Comparison of ENCODE assay signal across 14 cellular contexts in genomic region chr16:78961464-78961863, GRCh38.
DNase-seq lines count a peak whose midpoint lies in the region; ATAC-seq and TF ChIP-seq lines count a peak whose summit lies in the region.
"Had no signal": no experiment of that assay in that cellular context is flagged by ENCODE, and none has a peak within 500 bp of the region (broad histone marks: within the 10 kb centered on the region; RNA-seq: fewer than 3 reads in every experiment).

No MANE protein-coding gene starts in this region.

- ATAC-seq in GM19395 (IDR thresholded peaks at IDR 0.05; ENCODE audit: unreplicated experiment) (peak; percentile 55), HG02938 (IDR thresholded peaks at IDR 0.05; ENCODE audit: unreplicated experiment) (peak; percentile 52), GM18517 (IDR thresholded peaks at IDR 0.05; ENCODE audit: unreplicated experiment) (no peak), GM19452 (IDR thresholded peaks at IDR 0.05; ENCODE audit: unreplicated experiment) (no peak)
- ATAC-seq: lower lobe of right lung had no signal

- DNase-seq in GM12865 (ENCODE audit: low read depth) (peak; percentile 24), RPMI8226 (peak; percentile 40), NCI-H345 (lab: John Stamatoyannopoulos, UW) (no peak)
- DNase-seq in activated CD4-positive, CD25-positive, alpha-beta regulatory T cell (lab: John Stamatoyannopoulos, UW) = no peak
- DNase-seq: amygdala, C1 segment of cervical spinal cord, H7, lower lobe of right lung, NCI-H2081 treated with DMSO at 0.1 percent for 48 hours had no signal

- H3K4me3 ChIP-seq in GM12865 (ENCODE audit: low read depth, low read length) = no peak overlapping the region
- H3K4me3 ChIP-seq: coronary artery, lower lobe of right lung had no signal

- TF ChIP-seq CTCF in GM12865 (IDR thresholded peaks at IDR 0.05; ENCODE audit: insufficient read depth, low read depth, low read length, missing control alignments) = no peak

Comparison
In these comparisons a context has a peak if more than half of its experiments do, and no peak if none do; other contexts are left out.
1. DNase-seq: peak in GM12865 (single experiment) and RPMI8226 (single experiment); none in activated CD4-positive, CD25-positive, alpha-beta regulatory T cell (0 of 4) and NCI-H345 (single experiment).
2. ATAC-seq: peak in GM19395 (single experiment) and HG02938 (single experiment); none in GM18517 (single experiment) and GM19452 (single experiment).